In the genomic region with DNA sequence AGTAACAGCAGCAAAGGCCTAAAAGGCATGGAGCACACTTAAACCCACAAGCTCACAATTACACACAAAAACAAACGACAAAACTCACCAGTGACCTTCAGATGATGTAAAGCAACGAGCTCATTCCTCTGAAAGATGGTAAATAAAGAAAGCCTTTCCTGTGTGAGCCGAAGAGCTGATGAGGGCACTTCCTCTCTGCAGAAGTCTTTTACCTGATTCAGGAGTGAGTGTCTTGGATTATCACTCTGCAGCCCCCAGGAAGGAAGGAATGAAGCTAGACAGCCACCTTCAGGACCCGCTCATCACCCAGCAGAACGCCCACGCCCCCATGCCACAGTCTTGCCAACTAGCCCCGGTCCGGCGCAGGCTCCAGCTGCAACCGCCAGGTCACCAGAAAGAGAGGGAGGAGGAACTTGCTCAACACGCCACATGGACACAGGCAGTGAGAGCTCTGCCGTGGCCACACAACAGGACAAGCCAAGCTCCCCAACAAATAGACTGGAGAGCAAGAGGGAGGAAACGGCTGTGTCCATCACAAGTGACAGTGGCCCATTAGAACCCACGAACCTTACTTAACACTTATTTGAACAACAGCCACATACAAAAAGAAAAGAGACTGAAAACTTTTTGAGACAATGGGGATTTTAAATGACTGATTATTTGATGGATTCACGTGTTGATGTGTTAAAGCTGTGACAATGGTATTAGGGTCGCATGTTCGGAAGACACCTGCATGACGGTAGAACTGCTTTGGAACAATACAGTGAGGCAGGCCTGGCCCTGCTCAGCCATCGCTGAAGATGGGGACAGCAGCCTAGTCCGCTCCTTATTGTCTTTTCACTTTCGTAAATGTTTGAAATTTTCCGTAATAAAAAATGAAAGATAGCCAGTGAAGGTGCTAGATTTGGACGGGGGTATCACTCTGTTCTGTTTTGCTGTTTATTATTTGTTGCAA, we compare ENCODE assay signal across 9 cellular contexts.
DNase-seq lines count a peak whose midpoint lies in the region; ATAC-seq and TF ChIP-seq lines count a peak whose summit lies in the region.
"Had no signal": no experiment of that assay in that cellular context is flagged by ENCODE, and none has a peak within 500 bp of the region (broad histone marks: within the 10 kb centered on the region; RNA-seq: fewer than 3 reads in every experiment).

No MANE protein-coding gene starts in this region.

- peaks cover 0 to 96% (median 37%) of the 10 kb centered on the region in 3 donors for H3K4me1 ChIP-seq in gastroesophageal sphincter

- TF ChIP-seq CTCF in gastroesophageal sphincter (IDR thresholded peaks at IDR 0.05), result no peak

- no peaks in the 10 kb centered on the region for H3K9me3 ChIP-seq in gastroesophageal sphincter

- H3K36me3 ChIP-seq in H7 (replicated peaks; ENCODE audit: control insufficient read depth, insufficient read depth, low read length), result no peaks in the 10 kb centered on the region; the same call in 1 of the 2 replicates
- H3K36me3 ChIP-seq in gastroesophageal sphincter, result no peaks in the 10 kb centered on the region

- no peak for TF ChIP-seq EP300 in gastroesophageal sphincter (IDR thresholded peaks at IDR 0.05)

- 66 to 84% methylated on average over 8 to 13 of the region's 23 CpGs for WGBS in gastroesophageal sphincter (ENCODE audit: low coverage in 1 of 2), 2 donors

- no peaks in the 10 kb centered on the region for H3K27me3 ChIP-seq in H7 (ENCODE audit: control insufficient read depth, insufficient read depth, low read length)
- H3K27me3 ChIP-seq in gastroesophageal sphincter, result no peaks in the 10 kb centered on the region

- no peak for TF ChIP-seq POLR2A in gastroesophageal sphincter (IDR thresholded peaks at IDR 0.05)

- ATAC-seq in gastroesophageal sphincter, result no peak

- H3K27ac ChIP-seq in gastroesophageal sphincter, result peak overlapping the region in 3 of 4 donors; percentile 78 to 86 (median 84)
- peak overlapping the region in 12 of 21 experiments; percentile 31 to 91 (median 86) for H3K27ac ChIP-seq in skin epidermis

- DNase-seq in H7 (peak; percentile 26), SHP77 treated with DMSO at 0.1 percent for 48 hours (lab: John Stamatoyannopoulos, UW) (peak; percentile 38), KBM-7 (no peak), NK-92 (lab: John Stamatoyannopoulos, UW; ENCODE audit: unreplicated experiment) (no peak)
- DNase-seq in stimulated activated naive CD4-positive, alpha-beta T cell (lab: John Stamatoyannopoulos, UW), result no peak
- DNase-seq: effector CD4-positive, alpha-beta T cell; NCI-H1092 had no signal

- H3K4me3 ChIP-seq in H7 (ENCODE audit: insufficient read depth, low read depth, low read length), result no peak overlapping the region
- H3K4me3 ChIP-seq in gastroesophageal sphincter, result no peak overlapping the region
- no peak overlapping the region for H3K4me3 ChIP-seq in skin epidermis

- in situ Hi-C loops in KBM-7 (cut with MboI; ENCODE audit: low pct_unique_long_range_greater_than_20kb, low sequenced_read_pairs), result no loop called here

Comparison
In these comparisons a context has a peak if more than half of its experiments do, and no peak if none do; other contexts are left out.
1. DNase-seq: peak in H7 (single experiment) and SHP77 treated with DMSO at 0.1 percent for 48 hours (single experiment); none in KBM-7 (single experiment), NK-92 (single experiment) and stimulated activated naive CD4-positive, alpha-beta T cell (0 of 6).